ENCODE assay signal across 16 cellular contexts in genomic region chr10:77387247-77387646, GRCh38.
DNase-seq lines count a peak whose midpoint lies in the region; ATAC-seq and TF ChIP-seq lines count a peak whose summit lies in the region.
"Had no signal": no experiment of that assay in that cellular context is flagged by ENCODE, and none has a peak within 500 bp of the region (broad histone marks: within the 10 kb centered on the region; RNA-seq: fewer than 3 reads in every experiment).

No MANE protein-coding gene starts in this region.

- no peak for ATAC-seq in HG02588 (IDR thresholded peaks at IDR 0.05; ENCODE audit: unreplicated experiment)
- ATAC-seq in HG03432 (IDR thresholded peaks at IDR 0.05; ENCODE audit: unreplicated experiment): no peak
- ATAC-seq: body of pancreas, heart left ventricle, sciatic nerve had no signal

- H3K27ac ChIP-seq in GM23248 (peak overlapping the region; percentile 72), fibroblast of lung (ENCODE audit: insufficient read depth, low read length) (peak overlapping the region; percentile 42)

- H3K4me2 ChIP-seq in GM23248 (ENCODE audit: unreplicated experiment) (peak overlapping the region; percentile 67), fibroblast of lung (ENCODE audit: extremely low read depth, insufficient read depth, low read length) (peak overlapping the region; percentile 61)

- H3K9me3 ChIP-seq in GM23248 (ENCODE audit: low read depth): no peaks in the 10 kb centered on the region
- no peaks in the 10 kb centered on the region for H3K9me3 ChIP-seq in adipocyte (ENCODE audit: control insufficient read depth, low read length)
- no peaks in the 10 kb centered on the region for H3K9me3 ChIP-seq in fibroblast of lung (ENCODE audit: control insufficient read depth, insufficient read depth, low read depth, low read length)
- H3K9me3 ChIP-seq: body of pancreas, heart left ventricle had no signal

- no peak for TF ChIP-seq CTCF in fibroblast of lung (conservative IDR thresholded peaks at IDR 0.05 in 1 of 2, IDR thresholded peaks at IDR 0.05 in 1 of 2; ENCODE audit: low read depth in 1 of 2, low read length in 2 of 2)

- no peaks in the 10 kb centered on the region for H3K9me2 ChIP-seq in GM23248 (ENCODE audit: insufficient read depth)

- peaks cover 36% of the 10 kb centered on the region for H3F3A ChIP-seq in GM23248 (ENCODE audit: insufficient read depth)

- H2AFZ ChIP-seq in GM23248 (peak overlapping the region; percentile 64), fibroblast of lung (ENCODE audit: low read length) (no peak overlapping the region)

- no peak for DNase-seq in GM23248
- DNase-seq in adipocyte (ENCODE audit: low read depth): no peak
- no peak for DNase-seq in fibroblast of lung (ENCODE audit: low read depth in 2 of 2)
- DNase-seq in skeletal muscle cell (ENCODE audit: low read depth): no peak
- DNase-seq in activated gamma-delta T cell treated with Interleukin-2 at 50 U/mL for 16 hours: no peak
- no peak for DNase-seq in NCI-H526 (lab: John Stamatoyannopoulos, UW)
- DNase-seq: activated effector memory CD4-positive, alpha-beta T cell treated with Interleukin-2 at 50 U/mL for 16 hours; body of pancreas; heart left ventricle; islet precursor cell; mesendoderm; NCI-H2081; NCI-H524 had no signal

- no peaks in the 10 kb centered on the region for H4K20me1 ChIP-seq in GM23248 (ENCODE audit: insufficient read depth)
- no peaks in the 10 kb centered on the region for H4K20me1 ChIP-seq in fibroblast of lung (ENCODE audit: control insufficient read depth, extremely low read depth, insufficient read depth, low read length)

- H3K27me3 ChIP-seq in GM23248 (replicated peaks; ENCODE audit: insufficient read depth): no peaks in the 10 kb centered on the region
- H3K27me3 ChIP-seq in adipocyte (replicated peaks; ENCODE audit: control insufficient read depth, insufficient read depth, low read length): no peaks in the 10 kb centered on the region
- no peaks in the 10 kb centered on the region for H3K27me3 ChIP-seq in fibroblast of lung (ENCODE audit: control insufficient read depth, insufficient read depth, low read length)
- H3K27me3 ChIP-seq: body of pancreas had no signal

- in situ Hi-C loops in GM23248 (cut with MboI): no loop called here

- peaks cover 42% of the 10 kb centered on the region for H3K4me1 ChIP-seq in GM23248 (ENCODE audit: insufficient read depth)
- peaks cover 24% of the 10 kb centered on the region for H3K4me1 ChIP-seq in adipocyte (ENCODE audit: control insufficient read depth, insufficient read depth, low read length)
- H3K4me1 ChIP-seq in fibroblast of lung (ENCODE audit: control insufficient read depth, extremely low read depth, insufficient read depth, low read length): peaks cover 28% of the 10 kb centered on the region

- H3K36me3 ChIP-seq in GM23248 (ENCODE audit: low read depth) (no peaks in the 10 kb centered on the region), adipocyte (ENCODE audit: control insufficient read depth, insufficient read depth, low read length, severe bottlenecking) (no peaks in the 10 kb centered on the region), fibroblast of lung (ENCODE audit: control insufficient read depth, insufficient read depth, low read length) (no peaks in the 10 kb centered on the region)
- H3K36me3 ChIP-seq: heart left ventricle had no signal

- H3K79me2 ChIP-seq in GM23248 (ENCODE audit: insufficient read depth): peaks cover 18% of the 10 kb centered on the region
- H3K79me2 ChIP-seq in fibroblast of lung (ENCODE audit: control insufficient read depth, insufficient read depth, low read length): peaks cover 1% of the 10 kb centered on the region

- H3K9ac ChIP-seq in GM23248 (peak overlapping the region; percentile 35), adipocyte (ENCODE audit: low read length) (peak overlapping the region; percentile 1), fibroblast of lung (ENCODE audit: insufficient read depth, low read length) (no peak overlapping the region)

- H3K4me3 ChIP-seq in GM23248 (peak overlapping the region; percentile 44), adipocyte (ENCODE audit: low read length) (peak overlapping the region; percentile 9), fibroblast of lung (replicated peaks in 1 of 4; ENCODE audit: control extremely low read depth in 1 of 4, insufficient read depth in 1 of 4, low read depth in 3 of 4, low read length in 4 of 4) (no peak overlapping the region), skeletal muscle cell (ENCODE audit: low read depth, low read length) (peak overlapping the region; percentile 9)
- H3K4me3 ChIP-seq: body of pancreas, heart left ventricle had no signal

Comparison
In these comparisons a context has a peak if more than half of its experiments do, and no peak if none do; other contexts are left out.
1. H3K4me3 ChIP-seq: peak in GM23248 (single experiment), adipocyte (single experiment) and skeletal muscle cell (single experiment); none in fibroblast of lung (0 of 4).